ENCODE assay signal across 22 cellular contexts in genomic region chr22:37986371-37986770, GRCh38. TPM values are rescaled to one million over a fixed set of nuclear protein-coding genes. Genes with fewer than 3 reads are reported as not detected.
DNase-seq lines count a peak whose midpoint lies in the region; ATAC-seq and TF ChIP-seq lines count a peak whose summit lies in the region.
"Had no signal": no experiment of that assay in that cellular context is flagged by ENCODE, and none has a peak within 500 bp of the region (broad histone marks: within the 10 kb centered on the region; RNA-seq: fewer than 3 reads in every experiment).

No MANE protein-coding gene starts in this region.

- WGBS in body of pancreas, 2 donors = 67 to 89% methylated on average over 4 to 7 of the region's 7 CpGs
- WGBS in esophagus muscularis mucosa = 88% methylated on average over 5 of the region's 7 CpGs

- no peak for TF ChIP-seq POLR2A in body of pancreas (IDR thresholded peaks at IDR 0.05)
- no peak for TF ChIP-seq POLR2A in esophagus muscularis mucosa (IDR thresholded peaks at IDR 0.05; ENCODE audit: low read depth)

- H3K27me3 ChIP-seq in BLaER1 treated with 17β-estradiol and CSF1 and Interleukin-3, amounts not matched to agents 10 nM and 100 nM = no peaks in the 10 kb centered on the region
- H3K27me3 ChIP-seq in body of pancreas (no peaks in the 10 kb centered on the region), esophagus muscularis mucosa (no peaks in the 10 kb centered on the region)
- H3K27me3 ChIP-seq: SJSA1 had no signal

- H4K20me1 ChIP-seq in BLaER1 treated with 17β-estradiol and CSF1 and Interleukin-3, amounts not matched to agents 10 nM and 100 nM = peaks cover 0 to 15% (median 0%) of the 10 kb centered on the region in 11 experiments; a peak in 2 of 22 replicates

- H3K27ac ChIP-seq in BLaER1 treated with 17β-estradiol and CSF1 and Interleukin-3, amounts not matched to agents 10 nM and 100 nM = peak overlapping the region in 4 of 11 experiments; percentile 1 to 53 (median 37); a peak in 3 of 22 replicates
- H3K27ac ChIP-seq in body of pancreas (peak overlapping the region in 2 of 4 donors; percentile 17 to 34), esophagus muscularis mucosa (replicated peaks in 1 of 4) (peak overlapping the region; percentile 37 to 57 (median 46))
- H3K27ac ChIP-seq: SJSA1 had no signal

- no peak for TF ChIP-seq EP300 in esophagus muscularis mucosa (IDR thresholded peaks at IDR 0.05)

- H3K4me1 ChIP-seq in BLaER1 treated with 17β-estradiol and CSF1 and Interleukin-3, amounts not matched to agents 10 nM and 100 nM = peaks cover 13 to 60% (median 56%) of the 10 kb centered on the region in 10 experiments
- H3K4me1 ChIP-seq in body of pancreas (peaks cover 8% of the 10 kb centered on the region), esophagus muscularis mucosa (peaks cover 0 to 4% (median 0%) of the 10 kb centered on the region in 4 donors)
- H3K4me1 ChIP-seq: SJSA1 had no signal

- H3K9ac ChIP-seq in BLaER1 treated with 17β-estradiol and CSF1 and Interleukin-3, amounts not matched to agents 10 nM and 100 nM = peak overlapping the region in 6 of 11 experiments; percentile 11 to 59 (median 32); a peak in 6 of 22 replicates

- peaks cover 0 to 9% (median 0%) of the 10 kb centered on the region in 11 experiments; a peak in 5 of 22 replicates for H3K9me3 ChIP-seq in BLaER1 treated with 17β-estradiol and CSF1 and Interleukin-3, amounts not matched to agents 10 nM and 100 nM (replicated peaks in 1 of 11)
- H3K9me3 ChIP-seq in body of pancreas (no peaks in the 10 kb centered on the region), esophagus muscularis mucosa (no peaks in the 10 kb centered on the region)
- H3K9me3 ChIP-seq: SJSA1 had no signal

- intact Hi-C loops in body of pancreas (cut with DNase I) (no loop called here), esophagus muscularis mucosa (cut with DNase I) (no loop called here)

- TF ChIP-seq CTCF in body of pancreas (IDR thresholded peaks at IDR 0.05) (no peak), esophagus muscularis mucosa (IDR thresholded peaks at IDR 0.05) (no peak)

- H3K4me2 ChIP-seq in BLaER1 treated with 17β-estradiol and CSF1 and Interleukin-3, amounts not matched to agents 10 nM and 100 nM = peak overlapping the region; percentile 48 to 80 (median 63); a peak in 21 of 22 replicates

- H3K4me3 ChIP-seq in BLaER1 treated with 17β-estradiol and CSF1 and Interleukin-3, amounts not matched to agents 10 nM and 100 nM = no peak overlapping the region
- no peak overlapping the region for H3K4me3 ChIP-seq in body of pancreas
- H3K4me3 ChIP-seq in esophagus muscularis mucosa = peak overlapping the region; percentile 25 to 39 (median 29)
- H3K4me3 ChIP-seq: SJSA1 had no signal

- DNase-seq in body of pancreas (no peak), esophagus muscularis mucosa (ENCODE audit: extremely low spot score) (no peak), pons (ENCODE audit: low spot score) (peak; percentile 30), MV-4-11 (lab: John Stamatoyannopoulos, UW) (no peak), left lobe of liver (ENCODE audit: low spot score) (no peak)
- DNase-seq: CD4-positive, CD25-positive, alpha-beta regulatory T cell; COR-L47; DMS79; H9; HFFc6; KBM-7; NCI-H1105; NCI-H2029 treated with DMSO at 0.1 percent for 48 hours; NCI-H524 treated with DMSO at 0.1 percent for 48 hours had no signal

- peaks cover 0 to 11% (median 6%) of the 10 kb centered on the region in 11 experiments; a peak in 5 of 22 replicates for H3K36me3 ChIP-seq in BLaER1 treated with 17β-estradiol and CSF1 and Interleukin-3, amounts not matched to agents 10 nM and 100 nM
- H3K36me3 ChIP-seq in body of pancreas (replicated peaks in 1 of 2; ENCODE audit: insufficient read depth in 1 of 2, low read depth in 2 of 2) (no peaks in the 10 kb centered on the region), esophagus muscularis mucosa (peaks cover 4 to 25% (median 16%) of the 10 kb centered on the region in 4 donors)
- H3K36me3 ChIP-seq: SJSA1 had no signal

- ATAC-seq in body of pancreas (peak; percentile 17), HG02840 (IDR thresholded peaks at IDR 0.05; ENCODE audit: low FRiP score, unreplicated experiment) (no peak), GM18870 (IDR thresholded peaks at IDR 0.05; ENCODE audit: unreplicated experiment) (no peak), left lobe of liver (no peak)
- ATAC-seq: Right ventricle myocardium inferior had no signal

RNA-seq across cellular contexts. Expression of gene SOX10, which starts 2.0 kb away (rescaled TPM):
- total RNA-seq in body of pancreas (under 1 TPM in 1 of 2 donors, not detected in 1; 0.66 TPM), esophagus muscularis mucosa (10 to 100 TPM; 10.3 to 29.5 (median 17.7) TPM), left lobe of liver (0.30 TPM)
- total RNA-seq: B cell; CD4-positive, CD25-positive, alpha-beta regulatory T cell; HFFc6; HT1080; OCI-LY7; SJSA1 had no signal

RNA-seq across cellular contexts. Expression of gene POLR2F, which starts 32.9 kb away (rescaled TPM):
- total RNA-seq in body of pancreas = 100 to 1,000 TPM in 1 of 2 donors, 10 to 100 TPM in 1; 43.8 to 119 TPM
- 10 to 100 TPM; 45.7 to 93.0 (median 72.1) TPM for total RNA-seq in esophagus muscularis mucosa
- total RNA-seq in left lobe of liver = 64.2 TPM

RNA-seq across cellular contexts. Expression of gene C22orf23, which starts 33.0 kb away (rescaled TPM):
- total RNA-seq in body of pancreas (not detected), esophagus muscularis mucosa (not detected), left lobe of liver (0.25 TPM)
- total RNA-seq: B cell; CD4-positive, CD25-positive, alpha-beta regulatory T cell; SJSA1 had no signal

Comparison
In these comparisons a context has a peak if more than half of its experiments do, and no peak if none do; other contexts are left out.
1. H3K4me3 ChIP-seq: peak in esophagus muscularis mucosa (4 of 4); none in BLaER1 treated with 17β-estradiol and CSF1 and Interleukin-3, amounts not matched to agents 10 nM and 100 nM (0 of 10) and body of pancreas (0 of 2).